Comparison of ENCODE assay signal across 15 cellular contexts in genomic region chr16:68351991-68352431, GRCh38. TPM values are rescaled to one million over a fixed set of nuclear protein-coding genes. Genes with fewer than 3 reads are reported as not detected.
DNase-seq lines count a peak whose midpoint lies in the region; ATAC-seq and TF ChIP-seq lines count a peak whose summit lies in the region.
"Had no signal": no experiment of that assay in that cellular context is flagged by ENCODE, and none has a peak within 500 bp of the region (broad histone marks: within the 10 kb centered on the region; RNA-seq: fewer than 3 reads in every experiment).

No MANE protein-coding gene starts in this region.

- no peak for TF ChIP-seq EP300 in transverse colon (IDR thresholded peaks at IDR 0.05; ENCODE audit: low read depth)

- H3K27me3 ChIP-seq in transverse colon, result no peaks in the 10 kb centered on the region

- H3K27ac ChIP-seq in transverse colon, result peak overlapping the region; percentile 70 to 82 (median 73)
- H3K27ac ChIP-seq: SK-N-MC had no signal

- peak; percentile 63 for DNase-seq in DMS53 treated with DMSO at 0.1 percent for 48 hours (lab: John Stamatoyannopoulos, UW; ENCODE audit: unreplicated experiment)
- DNase-seq in NCI-H69 (lab: John Stamatoyannopoulos, UW), result peak; percentile 17
- peak; percentile 65 to 88 for DNase-seq in left colon
- peak; percentile 79 for DNase-seq in transverse colon
- no peak for DNase-seq in SKM-1 (lab: John Stamatoyannopoulos, UW; ENCODE audit: unreplicated experiment)
- DNase-seq in NCI-H1048 (lab: John Stamatoyannopoulos, UW), result no peak
- no peak for DNase-seq in NCI-H146 (lab: John Stamatoyannopoulos, UW)
- DNase-seq: activated CD4-positive, CD25-positive, alpha-beta regulatory T cell treated with anti-CD3 and anti-CD28 coated beads, Interleukin-2, amount 50 U/mL, for 72 hours; activated effector memory CD4-positive, alpha-beta T cell treated with Interleukin-2 at 50 U/mL for 16 hours; endodermal cell; NCI-H748 treated with DMSO at 0.1 percent for 48 hours; stimulated activated CD4-positive, alpha-beta T cell treated with anti-CD3 and anti-CD28 coated beads, Interleukin-4, amount 100 ng/mL, for 1 hour; T-helper 9 cell had no signal

- in situ Hi-C loops in transverse colon (cut with MboI; ENCODE audit: low pct_ligation_motif_present in 1 of 4, low pct_unique_long_range_greater_than_20kb in 1 of 4, low sequenced_read_pairs in 3 of 4), result no loop called here

- H3K9me3 ChIP-seq in transverse colon, result no peaks in the 10 kb centered on the region

- TF ChIP-seq CTCF in transverse colon (IDR thresholded peaks at IDR 0.05), result no peak

- H3K36me3 ChIP-seq in transverse colon, result peaks cover 0 to 38% (median 10%) of the 10 kb centered on the region in 4 donors

- intact Hi-C loops in left colon (cut with DNase I, micrococcal nuclease) (no loop called here), transverse colon (cut with DNase I; ENCODE audit: low total_unique reads) (no loop called here)

- H3K4me1 ChIP-seq in transverse colon, result peaks cover 4 to 22% (median 7%) of the 10 kb centered on the region in 4 donors

- WGBS in transverse colon (ENCODE audit: low coverage in 1 of 2), 2 donors, result 77% methylated on average over 11 of the region's 11 CpGs; no CpG with 5 or more reads in 1 of the 2 donors

- peak overlapping the region in 3 of 4 donors; percentile 4 to 31 (median 13) for H3K4me3 ChIP-seq in transverse colon
- H3K4me3 ChIP-seq: SK-N-MC had no signal

- TF ChIP-seq POLR2A in transverse colon (IDR thresholded peaks at IDR 0.05), result peak; percentile 62

- peak; percentile 96 for ATAC-seq in left colon
- ATAC-seq: HCT116 had no signal

RNA-seq across cellular contexts. Expression of gene PRMT7, which starts 41.2 kb away (rescaled TPM):
- total RNA-seq in left colon (10 to 100 TPM; 26.3 to 27.7 TPM), transverse colon (100 to 1,000 TPM in 1 of 4 donors, 10 to 100 TPM in 3; 20.6 to 115 (median 38.5) TPM)

RNA-seq across cellular contexts. Expression of gene SLC7A6OS, which starts 41.3 kb away (rescaled TPM):
- 10 to 100 TPM; 13.9 to 15.4 TPM for total RNA-seq in left colon
- total RNA-seq in transverse colon, result 10 to 100 TPM in 3 of 4 donors, 1 to 10 TPM in 1; 7.8 to 49.0 (median 15.3) TPM

Comparison
In these comparisons a context has a peak if more than half of its experiments do, and no peak if none do; other contexts are left out.
1. DNase-seq: peak in DMS53 treated with DMSO at 0.1 percent for 48 hours (single experiment), NCI-H69 (single experiment), left colon (2 of 2) and transverse colon (single experiment); none in SKM-1 (single experiment), NCI-H1048 (single experiment) and NCI-H146 (single experiment).